13 cellular contexts compared by ENCODE assay signal in genomic region chr1:207298666-207299065, GRCh38. TPM values are rescaled to one million over a fixed set of nuclear protein-coding genes. Genes with fewer than 3 reads are reported as not detected.
DNase-seq lines count a peak whose midpoint lies in the region; ATAC-seq lines count a peak whose summit lies in the region.
"Had no signal": no experiment of that assay in that cellular context is flagged by ENCODE, and none has a peak within 500 bp of the region (broad histone marks: within the 10 kb centered on the region; RNA-seq: fewer than 3 reads in every experiment).

No MANE protein-coding gene starts in this region.

- peak; percentile 53 for ATAC-seq in left lobe of liver
- ATAC-seq in HG03097 (IDR thresholded peaks at IDR 0.05; ENCODE audit: low FRiP score, unreplicated experiment) = no peak

- no peaks in the 10 kb centered on the region for H3K27me3 ChIP-seq in adipocyte (replicated peaks; ENCODE audit: control insufficient read depth, insufficient read depth, low read length)

- no peaks in the 10 kb centered on the region for H3K36me3 ChIP-seq in adipocyte (ENCODE audit: control insufficient read depth, insufficient read depth, low read length, severe bottlenecking)

- H3K4me3 ChIP-seq in adipocyte (ENCODE audit: low read length) = peak overlapping the region; percentile 46

- H3K9me3 ChIP-seq in adipocyte (ENCODE audit: control insufficient read depth, low read length) = no peaks in the 10 kb centered on the region

- peak; percentile 16 for DNase-seq in AG20443 (ENCODE audit: low spot score)
- peak; percentile 42 for DNase-seq in GM03348 (ENCODE audit: low spot score)
- DNase-seq in adipocyte (ENCODE audit: low read depth) = peak; percentile 47
- no peak for DNase-seq in left lobe of liver (ENCODE audit: low spot score)
- no peak for DNase-seq in NCI-H446 (lab: John Stamatoyannopoulos, UW)
- no peak for DNase-seq in stimulated activated naive CD4-positive, alpha-beta T cell treated with Interleukin-2 at 50 U/mL for 16 hours (lab: John Stamatoyannopoulos, UW)
- DNase-seq in Kasumi-1 (lab: John Stamatoyannopoulos, UW) = no peak
- DNase-seq: activated CD4-positive, alpha-beta T cell treated with anti-CD3 and anti-CD28 coated beads, Interleukin-2, amount 50 U/mL, for 1 hour; activated gamma-delta T cell; Caco-2; H9; NCI-H748 treated with DMSO at 0.1 percent for 48 hours had no signal

- no peak overlapping the region for H3K9ac ChIP-seq in adipocyte (ENCODE audit: low read length)

- H3K4me1 ChIP-seq in adipocyte (ENCODE audit: control insufficient read depth, insufficient read depth, low read length) = peaks cover 6% of the 10 kb centered on the region

RNA-seq across cellular contexts. Expression of gene CD55, which starts 22.8 kb away (rescaled TPM):
- 9.8 TPM for total RNA-seq in left lobe of liver

Comparison
In these comparisons a context has a peak if more than half of its experiments do, and no peak if none do; other contexts are left out.
1. DNase-seq: peak in AG20443 (single experiment), GM03348 (single experiment) and adipocyte (single experiment); none in left lobe of liver (single experiment), NCI-H446 (0 of 2), stimulated activated naive CD4-positive, alpha-beta T cell treated with Interleukin-2 at 50 U/mL for 16 hours (single experiment) and Kasumi-1 (0 of 2).